Comparison of ENCODE assay signal across 8 cellular contexts in the genomic region with DNA sequence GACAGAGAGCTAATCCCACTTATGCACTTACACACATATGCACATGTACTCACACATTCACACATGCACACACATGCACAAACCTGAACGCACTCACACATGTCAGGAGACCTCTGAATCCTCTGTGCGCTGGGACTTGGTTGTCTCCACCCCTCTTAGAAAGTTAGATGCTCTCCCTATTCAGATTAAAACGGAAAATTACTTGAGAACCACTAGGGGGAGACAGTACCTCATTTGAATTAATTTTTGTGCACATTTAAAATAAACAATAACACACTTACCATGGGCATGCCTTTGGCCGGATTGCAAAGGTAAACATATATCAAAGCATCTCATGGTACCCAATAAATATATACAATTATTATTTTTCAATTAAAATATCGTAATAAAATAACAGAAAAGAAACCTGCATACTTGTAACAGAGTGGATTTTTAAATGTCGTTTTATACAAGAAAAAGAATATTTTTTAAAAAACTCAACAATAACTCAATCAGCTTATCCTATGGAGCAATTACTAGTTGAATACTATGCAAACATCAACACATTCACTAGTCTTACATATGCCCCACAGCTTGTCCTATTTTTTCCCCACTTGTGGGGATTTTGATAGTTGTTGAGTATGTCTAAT. TPM values are rescaled to one million over a fixed set of nuclear protein-coding genes. Genes with fewer than 3 reads are reported as not detected.
A peak's percentile ranks its signal among the peaks of the same experiment; 100 is the strongest.
DNase-seq lines count a peak whose midpoint lies in the region; ATAC-seq and TF ChIP-seq lines count a peak whose summit lies in the region.

No MANE protein-coding gene starts in this region.

- no peak overlapping the region for H3K4me2 ChIP-seq in SU-DHL-6 (ENCODE audit: low read depth, low read length, poor library complexity, severe bottlenecking)

- no peak overlapping the region for H3K4me3 Mint-ChIP-seq in activated naive CD8-positive, alpha-beta T cell treated with anti-CD3 and anti-CD28 coated beads for 36 hours

- H3K27me3 ChIP-seq in SU-DHL-6 (ENCODE audit: low read length), result no peaks in the 10 kb centered on the region

- H3K27ac ChIP-seq in SU-DHL-6 (ENCODE audit: low read depth, low read length), result no peak overlapping the region

- H3K4me3 ChIP-seq in SU-DHL-6 (ENCODE audit: insufficient read depth, low read length, poor library complexity, severe bottlenecking), result no peak overlapping the region

- H3K4me1 Mint-ChIP-seq in activated naive CD8-positive, alpha-beta T cell treated with anti-CD3 and anti-CD28 coated beads for 36 hours, result no peaks in the 10 kb centered on the region

- H3K36me3 ChIP-seq in SU-DHL-6 (ENCODE audit: low read length), result no peaks in the 10 kb centered on the region

- no peaks in the 10 kb centered on the region for H3K36me3 Mint-ChIP-seq in activated naive CD8-positive, alpha-beta T cell treated with anti-CD3 and anti-CD28 coated beads for 36 hours

- peak; percentile 48 for TF ChIP-seq CTCF in SU-DHL-6 (IDR thresholded peaks at IDR 0.05; ENCODE audit: insufficient read depth, low read length, poor library complexity, severe bottlenecking)

- H3K9ac ChIP-seq in SU-DHL-6 (ENCODE audit: low read length), result no peak overlapping the region

- no peaks in the 10 kb centered on the region for H3K79me2 ChIP-seq in SU-DHL-6 (ENCODE audit: insufficient read depth, low read length)

- H2AFZ ChIP-seq in SU-DHL-6 (ENCODE audit: low read depth, low read length, severe bottlenecking), result no peak overlapping the region

- no peak for ATAC-seq in GM18909 (IDR thresholded peaks at IDR 0.05; ENCODE audit: poor library complexity, unreplicated experiment)
- ATAC-seq in GM21825 (IDR thresholded peaks at IDR 0.05; ENCODE audit: unreplicated experiment), result no peak

- no peaks in the 10 kb centered on the region for H3K9me3 ChIP-seq in SU-DHL-6 (ENCODE audit: insufficient read depth, low read length)

- H3F3A ChIP-seq in SU-DHL-6 (ENCODE audit: insufficient read depth), result no peaks in the 10 kb centered on the region

- no peaks in the 10 kb centered on the region for H3K9me3 Mint-ChIP-seq in activated naive CD8-positive, alpha-beta T cell treated with anti-CD3 and anti-CD28 coated beads for 36 hours

- in situ Hi-C loops in Caki2 (cut with HindIII; ENCODE audit: low pct_unique_long_range_greater_than_20kb, low sequenced_read_pairs), result no loop called here

- DNase-seq in Caki2 (ENCODE audit: low read depth) (peak; percentile 41), HPDE6-E6E7 (ENCODE audit: extremely low spot score) (peak; percentile 8), iris pigment epithelial cell (ENCODE audit: low read depth) (peak; percentile 33), NCI-H187 (lab: John Stamatoyannopoulos, UW) (no peak)
- no peak for DNase-seq in activated naive CD8-positive, alpha-beta T cell treated with anti-CD3 and anti-CD28 coated beads for 36 hours

- H3K9me2 ChIP-seq in SU-DHL-6 (replicated peaks; ENCODE audit: insufficient read depth, low read length), result no peaks in the 10 kb centered on the region

- H3K27me3 Mint-ChIP-seq in activated naive CD8-positive, alpha-beta T cell treated with anti-CD3 and anti-CD28 coated beads for 36 hours, result peaks cover 17% of the 10 kb centered on the region

- no peaks in the 10 kb centered on the region for H4K20me1 ChIP-seq in SU-DHL-6 (ENCODE audit: low read depth, low read length)

- no peak overlapping the region for H3K27ac Mint-ChIP-seq in activated naive CD8-positive, alpha-beta T cell treated with anti-CD3 and anti-CD28 coated beads for 36 hours

RNA-seq across cellular contexts. Expression of a gene that starts 9.5 kb away (rescaled TPM):
- not detected in 2 replicates for total RNA-seq in Caki2 (2014; rRNA removed; shearing (Covaris generic); ENCODE audit: low replicate concordance)
- not detected for total RNA-seq in activated naive CD8-positive, alpha-beta T cell treated with anti-CD3 and anti-CD28 coated beads for 36 hours

RNA-seq across cellular contexts. Expression of a gene that starts 23.0 kb away (rescaled TPM):
- not detected in 2 replicates for total RNA-seq in Caki2 (2014; rRNA removed; shearing (Covaris generic); ENCODE audit: low replicate concordance)
- under 1 TPM; 0.25 to 0.72 TPM for total RNA-seq in activated naive CD8-positive, alpha-beta T cell treated with anti-CD3 and anti-CD28 coated beads for 36 hours

RNA-seq across cellular contexts. Expression of a gene that starts 59.9 kb away (rescaled TPM):
- not detected in 2 replicates for total RNA-seq in Caki2 (2014; rRNA removed; shearing (Covaris generic); ENCODE audit: low replicate concordance)
- not detected for total RNA-seq in activated naive CD8-positive, alpha-beta T cell treated with anti-CD3 and anti-CD28 coated beads for 36 hours

Comparison
In these comparisons a context has a peak if more than half of its experiments do, and no peak if none do; other contexts are left out.
1. DNase-seq: peak in Caki2 (single experiment), HPDE6-E6E7 (single experiment) and iris pigment epithelial cell (single experiment); none in activated naive CD8-positive, alpha-beta T cell treated with anti-CD3 and anti-CD28 coated beads for 36 hours (single experiment) and NCI-H187 (0 of 2).